In genomic region chr2:106534471-106534870, GRCh38 we compare ENCODE assay signal across 30 cellular contexts. TPM values are rescaled to one million over a fixed set of nuclear protein-coding genes. Genes with fewer than 3 reads are reported as not detected.
"Had no signal": no experiment of that assay in that cellular context is flagged by ENCODE, and none has a peak within 500 bp of the region (broad histone marks: within the 10 kb centered on the region; RNA-seq: fewer than 3 reads in every experiment).

No MANE protein-coding gene starts in this region.

- H3K4me3 Mint-ChIP-seq: immature natural killer cell; mesothelial cell of epicardium; nephron; neural crest cell; stimulated activated memory B cell treated with anti-CD40 and anti-IgM and Interleukin-4, amounts not matched to agents 10 μg/mL and 1 μg/mL and 100 μg/mL, for 72 hours; stimulated activated naive CD8-positive, alpha-beta T cell treated with anti-CD3 and anti-CD28 coated beads, Interleukin-15, amount 100 ng/mL, for 72 hours; type B pancreatic cell had no signal

- H3K4me3 ChIP-seq: left ventricle myocardium inferior, lung, ovary, right atrium auricular region, right lobe of liver, smooth muscle cell, tibial nerve, uterus had no signal

- ATAC-seq: right lobe of liver; stimulated activated memory B cell treated with anti-CD40 and anti-IgM and Interleukin-4, amounts not matched to agents 10 μg/mL and 1 μg/mL and 100 μg/mL, for 72 hours; stimulated activated naive CD8-positive, alpha-beta T cell treated with anti-CD3 and anti-CD28 coated beads, Interleukin-15, amount 100 ng/mL, for 72 hours had no signal

- DNase-seq: hypothalamus; immature natural killer cell; left ventricle myocardium inferior; mesendoderm; naive B cell; occipital lobe; ovary; right lobe of liver; stimulated activated CD4-positive, alpha-beta T cell treated with anti-CD3 and anti-CD28 coated beads, Interleukin-1b, Interleukin-23, amount 100 ng/mL, for 48 hours; stimulated activated CD4-positive, alpha-beta T cell treated with anti-CD3 and anti-CD28 coated beads, Interleukin-2, amount 100 ng/mL, for 48 hours; stimulated activated CD4-positive, alpha-beta T cell treated with anti-CD3 and anti-CD28 coated beads, Interleukin-4, amount 100 ng/mL, for 4 hours; stimulated activated CD8-positive, alpha-beta memory T cell treated with anti-CD3 and anti-CD28 coated beads, Interleukin-4, amount 100 ng/mL, for 48 hours; stimulated activated naive CD4-positive, alpha-beta T cell treated with Interleukin-2 at 50 U/mL for 16 hours; stimulated activated naive CD8-positive, alpha-beta T cell treated with anti-CD3 and anti-CD28 coated beads, Interleukin-15, amount 100 ng/mL, for 72 hours; substantia nigra; uterus had no signal

- H3K36me3 Mint-ChIP-seq: immature natural killer cell; mesothelial cell of epicardium; naive B cell; stimulated activated memory B cell treated with anti-CD40 and anti-IgM and Interleukin-4, amounts not matched to agents 10 μg/mL and 1 μg/mL and 100 μg/mL, for 72 hours; type B pancreatic cell had no signal

- H3K27ac ChIP-seq: left ventricle myocardium inferior, neutrophil, ovary, right atrium auricular region, right lobe of liver, tibial nerve, uterus had no signal

- H3K4me2 ChIP-seq: smooth muscle cell had no signal

- H3K27me3 ChIP-seq: neutrophil, ovary, right atrium auricular region, right lobe of liver, tibial nerve, uterus had no signal

- H3K36me3 ChIP-seq: left ventricle myocardium inferior, neutrophil, ovary, right atrium auricular region, right lobe of liver, tibial nerve, uterus had no signal

- H3K9me3 ChIP-seq: left ventricle myocardium inferior, neutrophil, ovary, right atrium auricular region, right lobe of liver, tibial nerve, uterus had no signal

- H3K27ac Mint-ChIP-seq: immature natural killer cell; mesothelial cell of epicardium; nephron; progenitor cell of endocrine pancreas; stimulated activated memory B cell treated with anti-CD40 and anti-IgM and Interleukin-4, amounts not matched to agents 10 μg/mL and 1 μg/mL and 100 μg/mL, for 72 hours; stimulated activated naive CD8-positive, alpha-beta T cell treated with anti-CD3 and anti-CD28 coated beads, Interleukin-15, amount 100 ng/mL, for 72 hours; type B pancreatic cell had no signal

- H3K4me1 ChIP-seq: left ventricle myocardium inferior, right atrium auricular region, right lobe of liver, tibial nerve, uterus had no signal

- H3K9me3 Mint-ChIP-seq: immature natural killer cell; mesothelial cell of epicardium; naive B cell; nephron; neural crest cell; stimulated activated memory B cell treated with anti-CD40 and anti-IgM and Interleukin-4, amounts not matched to agents 10 μg/mL and 1 μg/mL and 100 μg/mL, for 72 hours; stimulated activated naive CD8-positive, alpha-beta T cell treated with anti-CD3 and anti-CD28 coated beads, Interleukin-15, amount 100 ng/mL, for 72 hours; type B pancreatic cell had no signal

- H3K4me1 Mint-ChIP-seq: immature natural killer cell, mesothelial cell of epicardium had no signal

RNA-seq across cellular contexts. Expression of gene CD8B2, which starts 47.3 kb away (rescaled TPM):
- total RNA-seq: kidney epithelial cell, left ventricle myocardium inferior, lung, mesothelial cell of epicardium, neural crest cell, occipital lobe, progenitor cell of endocrine pancreas, pulmonary artery endothelial cell, renal cortical epithelial cell, right atrium auricular region, right lobe of liver, smooth muscle cell, tibial nerve had no signal
- polyA plus RNA-seq: ovary, smooth muscle cell had no signal
